1 cellular context compared by ENCODE assay signal in genomic region chr15:40793216-40793989, GRCh38.
A peak's percentile ranks its signal among the peaks of the same experiment; 100 is the strongest.
TF ChIP-seq lines count a peak whose summit lies in the region.

No MANE protein-coding gene starts in this region.

TF ChIP-seq in HepG2, 621 proteins besides CTCF, POLR2A, EP300 and RAD21 (continued from another document and continues in another):
- TF ChIP-seq DZIP1 (CRISPR knock-in tag; IDR thresholded peaks at IDR 0.05) (no peak), POLR2AphosphoS5 (IDR thresholded peaks at IDR 0.05; ENCODE audit: low read depth, low read length) (no peak), PHF5A (CRISPR knock-in tag; IDR thresholded peaks at IDR 0.05; ENCODE audit: low read depth, unreplicated experiment) (no peak), ZNF460 (CRISPR knock-in tag; IDR thresholded peaks at IDR 0.05; ENCODE audit: borderline replicate concordance) (no peak), MAZ (IDR thresholded peaks at IDR 0.05; ENCODE audit: borderline replicate concordance, low read depth, low read length) (no peak), MAZ (CRISPR knock-in tag; IDR thresholded peaks at IDR 0.05; ENCODE audit: low read depth) (no peak), SMAD9 (CRISPR knock-in tag; IDR thresholded peaks at IDR 0.05) (no peak), NR3C1 (CRISPR knock-in tag; IDR thresholded peaks at IDR 0.05) (no peak), MIER3 (CRISPR knock-in tag; IDR thresholded peaks at IDR 0.05; ENCODE audit: borderline replicate concordance) (peak; percentile 75; the same call in 1 of the 2 replicates), HIC2 (CRISPR knock-in tag; IDR thresholded peaks at IDR 0.05; ENCODE audit: low read depth) (no peak), FOXM1 (CRISPR knock-in tag; IDR thresholded peaks at IDR 0.05) (no peak), ZNF749 (CRISPR knock-in tag; IDR thresholded peaks at IDR 0.05; ENCODE audit: borderline replicate concordance) (no peak), ZBTB14 (CRISPR knock-in tag; IDR thresholded peaks at IDR 0.05) (no peak), HNRNPK (IDR thresholded peaks at IDR 0.05; ENCODE audit: low read depth, low read length, poor library complexity, severe bottlenecking) (no peak), ZNF441 (CRISPR knock-in tag; IDR thresholded peaks at IDR 0.05; ENCODE audit: borderline replicate concordance) (peak; percentile 33; the same call in 1 of the 2 replicates), ZNF33A (CRISPR knock-in tag; IDR thresholded peaks at IDR 0.05; ENCODE audit: borderline replicate concordance) (no peak), BRF2 (CRISPR knock-in tag; IDR thresholded peaks at IDR 0.05) (no peak), RFX1 (IDR thresholded peaks at IDR 0.05) (no peak), LBX2 (CRISPR knock-in tag; IDR thresholded peaks at IDR 0.05; ENCODE audit: borderline replicate concordance) (no peak), SCMH1 (CRISPR knock-in tag; IDR thresholded peaks at IDR 0.05; ENCODE audit: borderline replicate concordance) (no peak), ZFP37 (CRISPR knock-in tag; IDR thresholded peaks at IDR 0.05; ENCODE audit: borderline replicate concordance) (no peak), PCBP2 (optimal IDR thresholded peaks at IDR 0.05; ENCODE audit: low read depth, low read length, poor library complexity, severe bottlenecking) (no peak), ZNF143 (CRISPR knock-in tag; IDR thresholded peaks at IDR 0.05) (no peak), MED1 (CRISPR knock-in tag; IDR thresholded peaks at IDR 0.05) (peak; percentile 86), ZNF776 (CRISPR knock-in tag; IDR thresholded peaks at IDR 0.05) (no peak), KLF6 (CRISPR knock-in tag; IDR thresholded peaks at IDR 0.05) (no peak), ZNF251 (CRISPR knock-in tag; IDR thresholded peaks at IDR 0.05) (no peak), CREB1 (IDR thresholded peaks at IDR 0.05) (peak; percentile 71), CREB1 (CRISPR knock-in tag; IDR thresholded peaks at IDR 0.05) (peak; percentile 87), GMEB1 (CRISPR knock-in tag; IDR thresholded peaks at IDR 0.05; ENCODE audit: borderline replicate concordance) (no peak), ZNF160 (CRISPR knock-in tag; IDR thresholded peaks at IDR 0.05) (no peak), ZBTB42 (CRISPR knock-in tag; IDR thresholded peaks at IDR 0.05) (no peak), ELF1 (CRISPR knock-in tag; IDR thresholded peaks at IDR 0.05) (no peak), ZSCAN12 (CRISPR knock-in tag; IDR thresholded peaks at IDR 0.05) (no peak), FOSL2 (CRISPR knock-in tag; IDR thresholded peaks at IDR 0.05) (peak; percentile 93), IRF2 (CRISPR knock-in tag; IDR thresholded peaks at IDR 0.05) (peak; percentile 55; the same call in 1 of the 2 replicates), YEATS4 (CRISPR knock-in tag; IDR thresholded peaks at IDR 0.05; ENCODE audit: borderline replicate concordance) (no peak; the same call in 1 of the 2 replicates), ZNF883 (CRISPR knock-in tag; IDR thresholded peaks at IDR 0.05; ENCODE audit: not compliant biosample characterization) (no peak), ZKSCAN1 (IDR thresholded peaks at IDR 0.05; ENCODE audit: low read length) (no peak), NCOA5 (CRISPR knock-in tag; IDR thresholded peaks at IDR 0.05) (no peak), ZHX1 (CRISPR knock-in tag; IDR thresholded peaks at IDR 0.05; ENCODE audit: low read depth) (no peak), SNAPC5 (CRISPR knock-in tag; IDR thresholded peaks at IDR 0.05; ENCODE audit: borderline replicate concordance) (no peak), ZNF335 (CRISPR knock-in tag; IDR thresholded peaks at IDR 0.05) (peak; percentile 17; the same call in 1 of the 2 replicates), MLLT10 (CRISPR knock-in tag; IDR thresholded peaks at IDR 0.05) (no peak), ZBTB20 (CRISPR knock-in tag; IDR thresholded peaks at IDR 0.05; ENCODE audit: borderline replicate concordance, low read depth) (no peak), ATM (IDR thresholded peaks at IDR 0.05; ENCODE audit: borderline replicate concordance) (no peak), ZNF3 (CRISPR knock-in tag; IDR thresholded peaks at IDR 0.05) (0 out of 2 replicates have a peak, but pooled peaks have one; percentile 4), ZFAT (CRISPR knock-in tag; conservative IDR thresholded peaks at IDR 0.05) (no peak), REXO4 (CRISPR knock-in tag; IDR thresholded peaks at IDR 0.05; ENCODE audit: borderline replicate concordance) (no peak), SP4 (CRISPR knock-in tag; IDR thresholded peaks at IDR 0.05) (no peak), ZNF678 (CRISPR knock-in tag; IDR thresholded peaks at IDR 0.05) (no peak), SRSF1 (optimal IDR thresholded peaks at IDR 0.05; ENCODE audit: low read depth, low read length) (no peak), ZNF24 (IDR thresholded peaks at IDR 0.05) (no peak), HNRNPL (IDR thresholded peaks at IDR 0.05; ENCODE audit: low read depth, low read length) (no peak), ARNTL (CRISPR knock-in tag; IDR thresholded peaks at IDR 0.05) (0 out of 2 replicates have a peak, but pooled peaks have one; percentile 20), ZNF264 (CRISPR knock-in tag; IDR thresholded peaks at IDR 0.05) (0 out of 2 replicates have a peak, but pooled peaks have one; percentile 58), SAP130 (CRISPR knock-in tag; IDR thresholded peaks at IDR 0.05; ENCODE audit: low read depth) (peak; percentile 85), RNF2 (conservative IDR thresholded peaks at IDR 0.05; ENCODE audit: low read depth) (no peak), PRMT3 (CRISPR knock-in tag; IDR thresholded peaks at IDR 0.05; ENCODE audit: borderline replicate concordance, low read depth) (no peak), ZNF101 (CRISPR knock-in tag; IDR thresholded peaks at IDR 0.05; ENCODE audit: borderline replicate concordance, low read depth) (no peak), REST (IDR thresholded peaks at IDR 0.05; ENCODE audit: borderline replicate concordance in 1 of 2, low read depth in 1 of 2, low read length in 2 of 2) (0 out of 4 replicates have a peak, but pooled peaks of 1 of the 2 experiments have one; percentile 12), CCAR2 (optimal IDR thresholded peaks at IDR 0.05; ENCODE audit: low read depth, low read length) (no peak), CHCHD3 (CRISPR knock-in tag; IDR thresholded peaks at IDR 0.05) (no peak)
